ENCODE assay signal across 1 cellular context in the genomic region with DNA sequence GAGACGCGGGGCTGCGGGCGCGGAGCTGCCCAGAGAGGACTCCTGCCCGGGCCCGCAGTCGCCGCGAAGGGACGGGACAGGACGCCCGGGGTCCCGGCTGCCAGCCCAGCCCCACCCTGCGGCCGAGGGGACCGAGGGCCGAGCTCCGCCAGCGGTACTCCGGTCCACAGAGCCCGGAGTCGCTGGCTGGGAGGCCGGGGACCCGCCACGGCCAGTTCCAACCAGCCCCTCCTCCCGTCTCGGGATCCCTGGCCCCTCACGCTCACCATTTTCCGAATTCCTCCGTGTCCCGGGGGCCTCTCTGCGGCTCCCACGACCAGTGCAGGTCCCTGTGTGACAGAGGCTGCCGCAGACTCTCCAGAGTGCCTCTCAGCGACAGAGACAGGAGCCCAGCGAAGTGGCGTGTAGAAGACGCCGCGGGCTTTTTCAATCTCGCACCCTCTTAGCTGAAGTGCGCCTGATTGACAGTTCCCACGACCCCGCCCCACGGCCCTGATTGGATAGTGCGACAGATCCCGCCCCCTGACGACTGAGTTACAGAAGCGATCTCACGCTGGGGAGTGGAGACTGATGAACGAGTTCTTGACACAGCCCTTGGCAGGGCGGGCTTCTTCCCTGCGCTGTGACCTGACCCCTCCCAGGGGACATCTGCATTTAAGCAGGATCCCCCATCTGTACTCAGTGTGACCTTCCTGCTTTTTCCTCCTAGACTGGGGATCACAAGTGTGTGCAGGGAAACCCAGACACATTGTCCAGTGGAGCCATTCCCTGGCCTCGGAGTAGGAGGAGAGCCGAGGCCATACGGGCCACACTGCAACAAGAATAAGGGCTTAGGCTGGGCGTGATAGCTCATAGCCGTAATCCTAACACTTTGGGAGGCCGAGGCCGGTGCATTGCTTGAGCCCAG.
TF ChIP-seq lines count a peak whose summit lies in the region.

No MANE protein-coding gene starts in this region.

TF ChIP-seq in K562, 482 proteins besides CTCF, POLR2A, EP300 and RAD21 (continued from another document and continues in another):
- TF ChIP-seq, protein P1, sequence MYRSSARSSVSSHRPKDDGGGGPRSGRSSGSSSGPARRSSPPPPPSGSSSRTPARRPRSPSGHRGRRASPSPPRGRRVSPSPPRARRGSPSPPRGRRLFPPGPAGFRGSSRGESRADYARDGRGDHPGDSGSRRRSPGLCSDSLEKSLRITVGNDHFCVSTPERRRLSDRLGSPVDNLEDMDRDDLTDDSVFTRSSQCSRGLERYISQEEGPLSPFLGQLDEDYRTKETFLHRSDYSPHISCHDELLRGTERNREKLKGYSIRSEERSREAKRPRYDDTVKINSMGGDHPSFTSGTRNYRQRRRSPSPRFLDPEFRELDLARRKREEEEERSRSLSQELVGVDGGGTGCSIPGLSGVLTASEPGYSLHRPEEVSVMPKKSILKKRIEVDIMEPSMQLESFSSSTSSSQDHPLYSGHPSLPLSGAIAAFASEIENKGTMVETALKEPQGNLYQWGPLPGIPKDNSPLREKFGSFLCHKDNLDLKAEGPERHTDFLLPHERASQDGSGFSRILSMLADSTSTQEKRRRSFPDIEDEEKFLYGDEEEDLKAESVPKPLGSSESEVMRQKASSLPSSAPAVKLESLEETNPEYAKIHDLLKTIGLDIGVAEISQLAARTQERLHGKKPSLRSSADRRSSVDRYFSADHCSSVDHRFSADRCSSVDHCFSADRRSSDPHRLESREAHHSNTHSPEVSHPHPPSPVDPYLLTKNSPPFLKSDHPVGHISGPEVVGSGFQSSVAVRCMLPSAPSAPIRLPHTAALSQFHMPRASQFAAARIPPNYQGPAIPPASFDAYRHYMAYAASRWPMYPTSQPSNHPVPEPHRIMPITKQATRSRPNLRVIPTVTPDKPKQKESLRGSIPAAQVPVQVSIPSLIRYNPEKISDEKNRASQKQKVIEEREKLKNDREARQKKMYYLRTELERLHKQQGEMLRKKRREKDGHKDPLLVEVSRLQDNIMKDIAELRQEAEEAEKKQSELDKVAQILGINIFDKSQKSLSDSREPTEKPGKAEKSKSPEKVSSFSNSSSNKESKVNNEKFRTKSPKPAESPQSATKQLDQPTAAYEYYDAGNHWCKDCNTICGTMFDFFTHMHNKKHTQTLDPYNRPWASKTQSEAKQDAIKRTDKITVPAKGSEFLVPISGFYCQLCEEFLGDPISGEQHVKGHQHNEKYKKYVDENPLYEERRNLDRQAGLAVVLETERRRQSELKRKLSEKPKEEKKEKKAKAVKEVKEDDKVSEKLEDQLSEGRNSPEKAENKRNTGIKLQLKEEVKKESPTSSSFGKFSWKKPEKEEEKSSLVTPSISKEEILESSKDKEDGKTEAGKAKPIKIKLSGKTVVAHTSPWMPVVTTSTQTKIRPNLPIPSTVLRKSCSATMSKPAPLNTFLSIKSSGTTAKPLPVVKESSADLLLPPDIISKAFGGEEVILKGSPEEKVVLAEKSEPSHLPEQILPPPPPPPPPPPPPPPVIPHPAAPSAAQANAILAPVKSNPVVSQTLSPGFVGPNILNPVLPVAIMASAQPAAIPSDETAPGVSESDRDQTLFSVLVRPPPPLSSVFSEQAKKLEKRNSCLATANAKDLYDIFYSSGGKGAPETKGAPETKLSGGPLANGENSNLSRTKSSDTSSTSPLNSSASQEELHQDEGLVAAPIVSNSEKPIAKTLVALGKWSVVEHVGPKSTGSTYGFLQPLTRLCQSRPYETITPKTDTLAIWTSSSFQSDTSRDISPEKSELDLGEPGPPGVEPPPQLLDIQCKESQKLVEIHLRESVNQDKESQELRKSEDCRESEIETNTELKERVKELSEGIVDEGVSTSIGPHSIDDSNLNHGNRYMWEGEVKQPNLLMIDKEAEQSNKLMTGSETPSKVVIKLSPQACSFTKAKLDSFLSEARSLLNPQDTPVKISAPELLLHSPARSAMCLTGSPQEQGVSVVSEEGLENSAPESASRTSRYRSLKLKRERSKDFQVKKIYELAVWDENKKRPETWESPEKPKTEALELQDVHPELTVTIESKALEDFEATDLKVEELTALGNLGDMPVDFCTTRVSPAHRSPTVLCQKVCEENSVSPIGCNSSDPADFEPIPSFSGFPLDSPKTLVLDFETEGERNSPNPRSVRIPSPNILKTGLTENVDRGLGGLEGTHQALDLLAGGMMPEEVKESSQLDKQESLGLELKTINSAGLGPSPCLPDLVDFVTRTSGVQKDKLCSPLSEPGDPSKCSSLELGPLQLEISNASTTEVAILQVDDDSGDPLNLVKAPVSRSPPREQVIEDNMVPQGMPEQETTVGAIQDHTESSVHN (IDR thresholded peaks at IDR 0.05; ENCODE audit: borderline replicate concordance in 1 of 2, low read depth in 1 of 2) = no peak
- TF ChIP-seq GTF2F1 (IDR thresholded peaks at IDR 0.05; ENCODE audit: low read depth, low read length) = no peak
- TF ChIP-seq SNRNP70 (optimal IDR thresholded peaks at IDR 0.05; ENCODE audit: low read depth, low read length) = no peak
- no peak for TF ChIP-seq ZNF274 (IDR thresholded peaks at IDR 0.05; ENCODE audit: borderline replicate concordance, low read depth, low read length)
- TF ChIP-seq, protein P2, sequence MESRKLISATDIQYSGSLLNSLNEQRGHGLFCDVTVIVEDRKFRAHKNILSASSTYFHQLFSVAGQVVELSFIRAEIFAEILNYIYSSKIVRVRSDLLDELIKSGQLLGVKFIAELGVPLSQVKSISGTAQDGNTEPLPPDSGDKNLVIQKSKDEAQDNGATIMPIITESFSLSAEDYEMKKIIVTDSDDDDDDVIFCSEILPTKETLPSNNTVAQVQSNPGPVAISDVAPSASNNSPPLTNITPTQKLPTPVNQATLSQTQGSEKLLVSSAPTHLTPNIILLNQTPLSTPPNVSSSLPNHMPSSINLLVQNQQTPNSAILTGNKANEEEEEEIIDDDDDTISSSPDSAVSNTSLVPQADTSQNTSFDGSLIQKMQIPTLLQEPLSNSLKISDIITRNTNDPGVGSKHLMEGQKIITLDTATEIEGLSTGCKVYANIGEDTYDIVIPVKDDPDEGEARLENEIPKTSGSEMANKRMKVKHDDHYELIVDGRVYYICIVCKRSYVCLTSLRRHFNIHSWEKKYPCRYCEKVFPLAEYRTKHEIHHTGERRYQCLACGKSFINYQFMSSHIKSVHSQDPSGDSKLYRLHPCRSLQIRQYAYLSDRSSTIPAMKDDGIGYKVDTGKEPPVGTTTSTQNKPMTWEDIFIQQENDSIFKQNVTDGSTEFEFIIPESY (CRISPR knock-in tag; IDR thresholded peaks at IDR 0.05) = no peak
- no peak for TF ChIP-seq ZNF780A (CRISPR knock-in tag; IDR thresholded peaks at IDR 0.05)
- no peak for TF ChIP-seq SLC30A9 (CRISPR knock-in tag; IDR thresholded peaks at IDR 0.05)
- no peak for TF ChIP-seq KLF1 (tag; IDR thresholded peaks at IDR 0.05)
- TF ChIP-seq MXI1 (IDR thresholded peaks at IDR 0.05; ENCODE audit: low read depth, low read length) = no peak
- TF ChIP-seq CBX8 (IDR thresholded peaks at IDR 0.05; ENCODE audit: borderline replicate concordance, extremely low read depth, low read depth, low read length, poor library complexity, severe bottlenecking) = no peak
- no peak for TF ChIP-seq DIDO1 (tag; IDR thresholded peaks at IDR 0.05; ENCODE audit: low read depth)
- no peak for TF ChIP-seq FOSL1 (tag; conservative IDR thresholded peaks at IDR 0.05)
- no peak for TF ChIP-seq CAMTA2 (CRISPR knock-in tag; conservative IDR thresholded peaks at IDR 0.05)
- no peak for TF ChIP-seq NCOR1 (IDR thresholded peaks at IDR 0.05)
- peak; percentile 80; the same call in 1 of the 2 replicates for TF ChIP-seq PHF8 (IDR thresholded peaks at IDR 0.05; ENCODE audit: borderline replicate concordance, low read length)
- TF ChIP-seq HDAC1 (IDR thresholded peaks at IDR 0.05) = peak in 1 of 2 experiments; percentile 64; a peak in 1 of 4 replicates
- no peak for TF ChIP-seq SPI1 (IDR thresholded peaks at IDR 0.05; ENCODE audit: borderline replicate concordance, low read depth, low read length)
- TF ChIP-seq ZNF57 (CRISPR knock-in tag; IDR thresholded peaks at IDR 0.05) = 0 out of 2 replicates have a peak, but pooled peaks have one; percentile 11
- no peak for TF ChIP-seq XRCC3 (IDR thresholded peaks at IDR 0.05)
- TF ChIP-seq, protein P3, sequence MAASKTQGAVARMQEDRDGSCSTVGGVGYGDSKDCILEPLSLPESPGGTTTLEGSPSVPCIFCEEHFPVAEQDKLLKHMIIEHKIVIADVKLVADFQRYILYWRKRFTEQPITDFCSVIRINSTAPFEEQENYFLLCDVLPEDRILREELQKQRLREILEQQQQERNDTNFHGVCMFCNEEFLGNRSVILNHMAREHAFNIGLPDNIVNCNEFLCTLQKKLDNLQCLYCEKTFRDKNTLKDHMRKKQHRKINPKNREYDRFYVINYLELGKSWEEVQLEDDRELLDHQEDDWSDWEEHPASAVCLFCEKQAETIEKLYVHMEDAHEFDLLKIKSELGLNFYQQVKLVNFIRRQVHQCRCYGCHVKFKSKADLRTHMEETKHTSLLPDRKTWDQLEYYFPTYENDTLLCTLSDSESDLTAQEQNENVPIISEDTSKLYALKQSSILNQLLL (CRISPR knock-in tag; IDR thresholded peaks at IDR 0.05; ENCODE audit: borderline replicate concordance) = no peak
- no peak for TF ChIP-seq NEUROD1 (IDR thresholded peaks at IDR 0.05; ENCODE audit: borderline replicate concordance, low read depth, low read length, partially characterized antibody)
- TF ChIP-seq, protein P4, sequence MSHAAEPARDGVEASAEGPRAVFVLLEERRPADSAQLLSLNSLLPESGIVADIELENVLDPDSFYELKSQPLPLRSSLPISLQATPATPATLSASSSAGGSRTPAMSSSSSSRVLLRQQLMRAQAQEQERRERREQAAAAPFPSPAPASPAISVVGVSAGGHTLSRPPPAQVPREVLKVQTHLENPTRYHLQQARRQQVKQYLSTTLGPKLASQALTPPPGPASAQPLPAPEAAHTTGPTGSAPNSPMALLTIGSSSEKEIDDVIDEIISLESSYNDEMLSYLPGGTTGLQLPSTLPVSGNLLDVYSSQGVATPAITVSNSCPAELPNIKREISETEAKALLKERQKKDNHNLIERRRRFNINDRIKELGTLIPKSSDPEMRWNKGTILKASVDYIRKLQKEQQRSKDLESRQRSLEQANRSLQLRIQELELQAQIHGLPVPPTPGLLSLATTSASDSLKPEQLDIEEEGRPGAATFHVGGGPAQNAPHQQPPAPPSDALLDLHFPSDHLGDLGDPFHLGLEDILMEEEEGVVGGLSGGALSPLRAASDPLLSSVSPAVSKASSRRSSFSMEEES (CRISPR knock-in tag; IDR thresholded peaks at IDR 0.05) = no peak
- no peak for TF ChIP-seq ZC3H4 (CRISPR knock-in tag; IDR thresholded peaks at IDR 0.05; ENCODE audit: borderline replicate concordance)
- TF ChIP-seq TAF9B (IDR thresholded peaks at IDR 0.05; ENCODE audit: partially characterized antibody) = no peak
- no peak for TF ChIP-seq HDAC3 (IDR thresholded peaks at IDR 0.05; ENCODE audit: borderline replicate concordance, partially characterized antibody)
- peak; percentile 31; the same call in 1 of the 2 replicates for TF ChIP-seq CC2D1A (IDR thresholded peaks at IDR 0.05)
- no peak for TF ChIP-seq MYBL2 (IDR thresholded peaks at IDR 0.05; ENCODE audit: low read depth)
- no peak for TF ChIP-seq MYBL2 (CRISPR knock-in tag; IDR thresholded peaks at IDR 0.05; ENCODE audit: borderline replicate concordance)
- TF ChIP-seq TEAD4 (IDR thresholded peaks at IDR 0.05; ENCODE audit: low read length) = no peak
- no peak for TF ChIP-seq TEAD4 (CRISPR knock-in tag; IDR thresholded peaks at IDR 0.05; ENCODE audit: borderline replicate concordance)
- TF ChIP-seq RB1 (IDR thresholded peaks at IDR 0.05; ENCODE audit: low read depth) = 0 out of 2 replicates have a peak, but pooled peaks have one; percentile 53
- TF ChIP-seq, protein P5, sequence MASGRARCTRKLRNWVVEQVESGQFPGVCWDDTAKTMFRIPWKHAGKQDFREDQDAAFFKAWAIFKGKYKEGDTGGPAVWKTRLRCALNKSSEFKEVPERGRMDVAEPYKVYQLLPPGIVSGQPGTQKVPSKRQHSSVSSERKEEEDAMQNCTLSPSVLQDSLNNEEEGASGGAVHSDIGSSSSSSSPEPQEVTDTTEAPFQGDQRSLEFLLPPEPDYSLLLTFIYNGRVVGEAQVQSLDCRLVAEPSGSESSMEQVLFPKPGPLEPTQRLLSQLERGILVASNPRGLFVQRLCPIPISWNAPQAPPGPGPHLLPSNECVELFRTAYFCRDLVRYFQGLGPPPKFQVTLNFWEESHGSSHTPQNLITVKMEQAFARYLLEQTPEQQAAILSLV (tag; IDR thresholded peaks at IDR 0.05) = no peak
- no peak for TF ChIP-seq ZNF263 (CRISPR knock-in tag; IDR thresholded peaks at IDR 0.05; ENCODE audit: borderline replicate concordance)
- TF ChIP-seq, protein P6, sequence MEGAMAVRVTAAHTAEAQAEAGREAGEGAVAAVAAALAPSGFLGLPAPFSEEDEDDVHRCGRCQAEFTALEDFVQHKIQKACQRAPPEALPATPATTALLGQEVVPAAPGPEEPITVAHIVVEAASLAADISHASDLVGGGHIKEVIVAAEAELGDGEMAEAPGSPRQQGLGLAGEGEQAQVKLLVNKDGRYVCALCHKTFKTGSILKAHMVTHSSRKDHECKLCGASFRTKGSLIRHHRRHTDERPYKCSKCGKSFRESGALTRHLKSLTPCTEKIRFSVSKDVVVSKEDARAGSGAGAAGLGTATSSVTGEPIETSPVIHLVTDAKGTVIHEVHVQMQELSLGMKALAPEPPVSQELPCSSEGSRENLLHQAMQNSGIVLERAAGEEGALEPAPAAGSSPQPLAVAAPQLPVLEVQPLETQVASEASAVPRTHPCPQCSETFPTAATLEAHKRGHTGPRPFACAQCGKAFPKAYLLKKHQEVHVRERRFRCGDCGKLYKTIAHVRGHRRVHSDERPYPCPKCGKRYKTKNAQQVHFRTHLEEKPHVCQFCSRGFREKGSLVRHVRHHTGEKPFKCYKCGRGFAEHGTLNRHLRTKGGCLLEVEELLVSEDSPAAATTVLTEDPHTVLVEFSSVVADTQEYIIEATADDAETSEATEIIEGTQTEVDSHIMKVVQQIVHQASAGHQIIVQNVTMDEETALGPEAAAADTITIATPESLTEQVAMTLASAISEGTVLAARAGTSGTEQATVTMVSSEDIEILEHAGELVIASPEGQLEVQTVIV (CRISPR knock-in tag; IDR thresholded peaks at IDR 0.05; ENCODE audit: borderline replicate concordance) = no peak
- TF ChIP-seq, protein P7, sequence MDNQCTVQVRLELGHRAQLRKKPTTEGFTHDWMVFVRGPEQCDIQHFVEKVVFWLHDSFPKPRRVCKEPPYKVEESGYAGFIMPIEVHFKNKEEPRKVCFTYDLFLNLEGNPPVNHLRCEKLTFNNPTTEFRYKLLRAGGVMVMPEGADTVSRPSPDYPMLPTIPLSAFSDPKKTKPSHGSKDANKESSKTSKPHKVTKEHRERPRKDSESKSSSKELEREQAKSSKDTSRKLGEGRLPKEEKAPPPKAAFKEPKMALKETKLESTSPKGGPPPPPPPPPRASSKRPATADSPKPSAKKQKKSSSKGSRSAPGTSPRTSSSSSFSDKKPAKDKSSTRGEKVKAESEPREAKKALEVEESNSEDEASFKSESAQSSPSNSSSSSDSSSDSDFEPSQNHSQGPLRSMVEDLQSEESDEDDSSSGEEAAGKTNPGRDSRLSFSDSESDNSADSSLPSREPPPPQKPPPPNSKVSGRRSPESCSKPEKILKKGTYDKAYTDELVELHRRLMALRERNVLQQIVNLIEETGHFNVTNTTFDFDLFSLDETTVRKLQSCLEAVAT (IDR thresholded peaks at IDR 0.05) = no peak
